Comparison of ENCODE assay signal across 8 cellular contexts in genomic region chr21:35632711-35633110, GRCh38.
"Had no signal": no experiment of that assay in that cellular context is flagged by ENCODE, and none has a peak within 500 bp of the region (broad histone marks: within the 10 kb centered on the region; RNA-seq: fewer than 3 reads in every experiment).

No MANE protein-coding gene starts in this region.

- H3K4me3 ChIP-seq: K562 had no signal

- H3K27ac Mint-ChIP-seq: IgD-negative memory B cell had no signal

- ATAC-seq: HepG2, K562 had no signal

- H3K9me3 Mint-ChIP-seq: IgD-negative memory B cell had no signal

- H3K4me3 Mint-ChIP-seq: IgD-negative memory B cell had no signal

- H3K4me1 Mint-ChIP-seq: IgD-negative memory B cell had no signal

- FAIRE-seq: HepG2, HTR-8/SVneo, K562 had no signal

- DNase-seq: KBM-7, KG1 had no signal

- H3K36me3 Mint-ChIP-seq: IgD-negative memory B cell had no signal

- H3K27ac ChIP-seq: HL-60, KMS-11 had no signal

- H3K4me2 ChIP-seq: KMS-11 had no signal

- H3K9ac ChIP-seq: KMS-11 had no signal
